ENCODE assay signal across 35 cellular contexts in the genomic region with DNA sequence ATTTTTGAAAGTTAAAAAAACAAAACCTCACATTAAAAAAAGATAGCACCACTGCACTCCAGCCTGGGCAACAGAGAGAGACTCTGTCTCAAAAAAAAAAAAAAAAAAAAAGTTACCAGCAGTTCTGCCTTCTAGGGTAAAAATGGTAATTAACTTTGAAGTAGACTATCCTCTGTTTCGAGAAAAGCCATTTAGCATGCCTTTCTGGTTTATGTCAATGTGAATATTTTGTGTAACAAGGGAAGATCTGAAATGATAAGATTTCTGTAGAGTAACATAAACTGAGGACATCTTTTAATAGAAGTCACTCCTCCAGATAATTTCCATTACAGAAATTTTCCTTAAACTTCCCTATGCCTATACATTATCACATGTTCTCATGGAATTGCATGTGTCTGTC.
"Had no signal": no experiment of that assay in that cellular context is flagged by ENCODE, and none has a peak within 500 bp of the region (broad histone marks: within the 10 kb centered on the region; RNA-seq: fewer than 3 reads in every experiment).

No MANE protein-coding gene starts in this region.

- H3K9ac ChIP-seq: KMS-11 had no signal

- DNase-seq: Karpas-422, Kasumi-1, MG63, MM.1S, MV-4-11, NCI-H1048, NCI-H1092, NCI-H1092 treated with DMSO at 0.1 percent for 48 hours, NCI-H1105, NCI-H1105 treated with DMSO at 0.1 percent for 48 hours, NCI-H1417, NCI-H1417 treated with DMSO at 0.1 percent for 48 hours, NCI-H1436, NCI-H1436 treated with DMSO at 0.1 percent for 48 hours, NCI-H146, NCI-H1694, NCI-H1694 treated with DMSO at 0.1 percent for 48 hours, NCI-H187, NCI-H187 treated with DMSO at 0.1 percent for 48 hours, NCI-H1930, NCI-H2029, NCI-H2029 treated with DMSO at 0.1 percent for 48 hours, NCI-H2081, NCI-H2081 treated with DMSO at 0.1 percent for 48 hours, NCI-H2107, NCI-H2171, NCI-H2171 treated with DMSO at 0.1 percent for 48 hours, NCI-H2227 treated with DMSO at 0.1 percent for 48 hours, NCI-H226, NCI-H345, NCI-H446, NCI-H446 treated with DMSO at 0.1 percent for 48 hours, NCI-H510A, NCI-H510A treated with DMSO at 0.1 percent for 48 hours had no signal

- H3K4me3 ChIP-seq: MG63 had no signal

- H3K4me2 ChIP-seq: KMS-11 had no signal

- H3K27ac ChIP-seq: KMS-11 had no signal

- H3K9me3 ChIP-seq: MG63 had no signal

- H3K27me3 ChIP-seq: MG63 had no signal

- H3K36me3 ChIP-seq: MG63 had no signal
